In the genomic region with DNA sequence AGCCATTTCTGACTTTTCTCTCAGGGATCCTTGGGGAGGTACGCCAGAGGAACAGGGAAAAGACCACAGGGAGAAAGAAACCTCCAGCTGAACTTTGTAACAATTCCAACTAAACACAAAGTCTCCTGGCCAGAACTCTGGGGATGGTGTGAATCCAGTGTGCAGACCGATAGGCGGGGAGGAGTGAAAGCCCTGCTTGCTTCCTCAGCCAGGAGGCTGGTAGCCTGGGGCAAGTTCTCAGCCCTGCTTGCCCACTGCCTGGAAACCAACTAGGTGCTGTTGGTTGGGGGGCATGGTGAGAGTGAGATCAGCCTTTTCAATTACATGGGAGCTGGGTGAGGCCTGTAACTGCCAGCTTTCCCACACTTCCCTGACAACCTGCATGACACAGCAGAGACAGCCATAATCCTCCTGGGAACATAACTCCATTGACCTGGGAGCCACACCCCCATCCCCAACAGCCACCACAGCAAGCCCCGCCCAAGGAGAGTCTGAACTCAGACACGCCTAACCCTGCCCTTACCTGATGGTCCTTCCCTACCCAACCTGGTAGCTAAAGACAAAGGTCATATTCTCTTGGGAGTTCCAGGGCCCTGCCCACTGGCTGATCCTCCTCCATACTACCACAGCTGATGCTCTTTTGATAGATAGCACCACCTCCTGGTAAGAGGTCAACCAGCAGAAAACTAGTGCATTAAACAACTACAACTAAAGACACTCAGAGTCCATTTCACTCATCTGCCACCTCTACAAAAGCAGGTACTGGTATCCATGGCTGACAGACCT, we compare ENCODE assay signal across 10 cellular contexts.
DNase-seq lines count a peak whose midpoint lies in the region; TF ChIP-seq lines count a peak whose summit lies in the region.
"Had no signal": no experiment of that assay in that cellular context is flagged by ENCODE, and none has a peak within 500 bp of the region (broad histone marks: within the 10 kb centered on the region; RNA-seq: fewer than 3 reads in every experiment).

No MANE protein-coding gene starts in this region.

- H2BK15ac ChIP-seq in neuronal stem cell (ENCODE audit: low read length) = no peak overlapping the region

- H3K9me3 Mint-ChIP-seq in activated CD4-positive, alpha-beta T cell treated with anti-CD3 and anti-CD28 coated beads, Interleukin-2, amount 10 ng/mL, durations not matched to agents 7 days and 5 days = peaks cover 47% of the 10 kb centered on the region

- H3K4me1 ChIP-seq in neuronal stem cell (ENCODE audit: control insufficient read depth in 2 of 2, insufficient read depth in 1 of 2, low read depth in 1 of 2, low read length in 2 of 2) = no peaks in the 10 kb centered on the region
- H3K4me1 ChIP-seq in uterus = no peaks in the 10 kb centered on the region
- H3K4me1 ChIP-seq: BLaER1 had no signal

- TF ChIP-seq CTCF in LNCaP clone FGC (IDR thresholded peaks at IDR 0.05; ENCODE audit: control insufficient read depth, extremely low read depth, insufficient read depth) (peak; percentile 24), brain microvascular endothelial cell (IDR thresholded peaks at IDR 0.05; ENCODE audit: low read depth, low read length, missing control alignments) (peak; percentile 33), uterus (IDR thresholded peaks at IDR 0.05) (no peak)

- H4K8ac ChIP-seq in neuronal stem cell (ENCODE audit: low read depth, low read length) = no peak overlapping the region

- H3K18ac ChIP-seq in neuronal stem cell (ENCODE audit: low read length) = no peak overlapping the region

- H3K79me1 ChIP-seq in neuronal stem cell (ENCODE audit: low read depth, low read length) = no peaks in the 10 kb centered on the region

- no peak overlapping the region for H2BK120ac ChIP-seq in neuronal stem cell (ENCODE audit: low read depth, low read length)

- H3K27me3 ChIP-seq in brain microvascular endothelial cell (replicated peaks) (no peaks in the 10 kb centered on the region), neuronal stem cell (ENCODE audit: control insufficient read depth in 3 of 3, insufficient read depth in 3 of 3, low read depth in 1 of 3, low read length in 3 of 3) (no peaks in the 10 kb centered on the region), uterus (no peaks in the 10 kb centered on the region)
- H3K27me3 ChIP-seq: BLaER1 had no signal

- H3K4me3 ChIP-seq in LNCaP clone FGC (ENCODE audit: low read depth, low read length) (no peak overlapping the region), brain microvascular endothelial cell (ENCODE audit: low read depth, low read length) (no peak overlapping the region), neuronal stem cell (ENCODE audit: low read length in 2 of 2) (no peak overlapping the region), uterus (no peak overlapping the region)
- H3K4me3 ChIP-seq: BLaER1 had no signal

- no peak overlapping the region for H3K14ac ChIP-seq in neuronal stem cell (ENCODE audit: low read length)

- intact Hi-C loops in uterus (cut with DNase I; ENCODE audit: low total_unique reads) = no loop called here

- DNase-seq in NOMO-1 treated with DMSO at 0.1 percent for 48 hours (lab: John Stamatoyannopoulos, UW; ENCODE audit: unreplicated experiment) (peak; percentile 10), NOMO-1 treated with dmso at 0.1 percent for 144 hours (lab: John Stamatoyannopoulos, UW; ENCODE audit: unreplicated experiment) (no peak), LNCaP clone FGC (ENCODE audit: low read depth) (no peak), brain microvascular endothelial cell (no peak), neuronal stem cell (ENCODE audit: low spot score) (no peak), uterus (no peak), dedifferentiated amniotic fluid mesenchymal stem cell (ENCODE audit: extremely low spot score) (no peak)
- DNase-seq in activated CD4-positive, alpha-beta T cell treated with anti-CD3 and anti-CD28 coated beads, Interleukin-2, amount 10 ng/mL, durations not matched to agents 7 days and 5 days = no peak

- H3K9ac ChIP-seq in neuronal stem cell (ENCODE audit: low read depth, low read length, poor library complexity) = no peak overlapping the region
- H3K9ac ChIP-seq: BLaER1 had no signal

- H2BK12ac ChIP-seq in neuronal stem cell (ENCODE audit: low read length) = no peak overlapping the region

- no peak overlapping the region for H2AK5ac ChIP-seq in neuronal stem cell (ENCODE audit: low read depth, low read length)

- peak overlapping the region; percentile 17 for H2AFZ ChIP-seq in neuronal stem cell (ENCODE audit: low read length)

- H3K27me3 Mint-ChIP-seq in activated CD4-positive, alpha-beta T cell treated with anti-CD3 and anti-CD28 coated beads, Interleukin-2, amount 10 ng/mL, durations not matched to agents 7 days and 5 days = no peaks in the 10 kb centered on the region

- no peak overlapping the region for H3K23ac ChIP-seq in neuronal stem cell (ENCODE audit: low read depth, low read length, poor library complexity)

- H3K4ac ChIP-seq in neuronal stem cell (ENCODE audit: low read length) = no peak overlapping the region

- H3K27ac Mint-ChIP-seq in activated CD4-positive, alpha-beta T cell treated with anti-CD3 and anti-CD28 coated beads, Interleukin-2, amount 10 ng/mL, durations not matched to agents 7 days and 5 days = no peak overlapping the region

- H3K4me2 ChIP-seq in neuronal stem cell (ENCODE audit: insufficient read depth, low read length, poor library complexity, severe bottlenecking) = no peak overlapping the region
- H3K4me2 ChIP-seq: BLaER1 had no signal

- no peak overlapping the region for H3K27ac ChIP-seq in brain microvascular endothelial cell
- no peak overlapping the region for H3K27ac ChIP-seq in neuronal stem cell (replicated peaks; ENCODE audit: low read length)
- no peak overlapping the region for H3K27ac ChIP-seq in uterus
- H3K27ac ChIP-seq: BLaER1, HL-60 had no signal

- H4K91ac ChIP-seq in neuronal stem cell (ENCODE audit: low read depth, low read length, poor library complexity) = no peak overlapping the region

- no CpG with 5 or more reads among the region's 5 CpGs for WGBS in neuronal stem cell (ENCODE audit: extremely low coverage in 2 of 2, insufficient read length in 2 of 2, insufficient replicate concordance in 1 of 2), 2 donors

- H3K4me1 Mint-ChIP-seq in activated CD4-positive, alpha-beta T cell treated with anti-CD3 and anti-CD28 coated beads, Interleukin-2, amount 10 ng/mL, durations not matched to agents 7 days and 5 days = no peaks in the 10 kb centered on the region

- H2BK5ac ChIP-seq in neuronal stem cell (ENCODE audit: low read length) = no peak overlapping the region

- POLR2A ChIA-PET in activated CD4-positive, alpha-beta T cell treated with anti-CD3 and anti-CD28 coated beads, Interleukin-2, amount 10 ng/mL, durations not matched to agents 7 days and 5 days (lab: Charles Lee) = no interaction called here

- peaks cover 38% of the 10 kb centered on the region for H3K36me3 Mint-ChIP-seq in activated CD4-positive, alpha-beta T cell treated with anti-CD3 and anti-CD28 coated beads, Interleukin-2, amount 10 ng/mL, durations not matched to agents 7 days and 5 days (ENCODE audit: low read depth)

- in situ Hi-C loops in brain microvascular endothelial cell (cut with HindIII; ENCODE audit: low pct_ligation_motif_present, low sequenced_read_pairs) = no loop called here

- H3K4me3 Mint-ChIP-seq in activated CD4-positive, alpha-beta T cell treated with anti-CD3 and anti-CD28 coated beads, Interleukin-2, amount 10 ng/mL, durations not matched to agents 7 days and 5 days = no peak overlapping the region

- no peaks in the 10 kb centered on the region for H3K36me3 ChIP-seq in brain microvascular endothelial cell (replicated peaks)
- no peaks in the 10 kb centered on the region for H3K36me3 ChIP-seq in neuronal stem cell (replicated peaks in 1 of 2; ENCODE audit: control insufficient read depth in 2 of 2, insufficient read depth in 2 of 2, low read length in 2 of 2)
- H3K36me3 ChIP-seq in uterus = no peaks in the 10 kb centered on the region

- TF ChIP-seq POLR2A in uterus (IDR thresholded peaks at IDR 0.05) = no peak

- H3K9me3 ChIP-seq in neuronal stem cell (replicated peaks in 1 of 2; ENCODE audit: control insufficient read depth in 2 of 2, insufficient read depth in 1 of 2, low read depth in 1 of 2, low read length in 2 of 2) = peaks cover 0 to 3% of the 10 kb centered on the region in 2 donors
- H3K9me3 ChIP-seq in uterus = no peaks in the 10 kb centered on the region

- CTCF ChIA-PET in activated CD4-positive, alpha-beta T cell treated with anti-CD3 and anti-CD28 coated beads, Interleukin-2, amount 10 ng/mL, durations not matched to agents 7 days and 5 days (lab: Charles Lee) = interaction anchor here (0.6 to 1.9 kb wide), 5 partner anchors 12 to 849 kb away, joined by 4 to 8 read pairs (median 4); a partner anchor contains a TSS

Comparison
In these comparisons a context has a peak if more than half of its experiments do, and no peak if none do; other contexts are left out.
1. CTCF ChIP-seq: peak in LNCaP clone FGC (single experiment) and brain microvascular endothelial cell (single experiment); none in uterus (0 of 4).